Comparison of ENCODE assay signal across 31 cellular contexts in the genomic region with DNA sequence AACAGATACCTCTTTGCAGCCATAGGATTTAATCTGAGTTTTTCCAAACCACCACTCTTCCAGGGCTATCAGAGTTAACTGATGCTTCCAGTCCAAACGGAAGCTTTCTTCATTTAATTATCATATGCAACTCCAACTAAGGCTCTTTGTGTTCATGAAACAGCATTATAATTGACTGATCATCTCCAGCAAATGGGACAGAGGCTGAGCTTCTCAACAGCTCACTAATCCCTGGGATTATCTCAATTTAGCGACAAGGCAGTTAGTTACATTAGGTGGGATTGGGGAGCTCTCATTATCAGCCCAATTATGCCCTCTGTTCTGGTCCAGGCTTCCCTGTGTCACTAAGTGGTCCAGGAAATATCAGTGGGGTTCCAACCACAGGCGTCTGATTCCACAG.
"Had no signal": no experiment of that assay in that cellular context is flagged by ENCODE, and none has a peak within 500 bp of the region (broad histone marks: within the 10 kb centered on the region; RNA-seq: fewer than 3 reads in every experiment).

No MANE protein-coding gene starts in this region.

- H3K27me3 ChIP-seq: pancreas, stomach, testis, thyroid gland, transverse colon, upper lobe of left lung, vagina had no signal

- H3K9me3 ChIP-seq: left lung, pancreas, prostate gland, stomach, testis, thyroid gland, transverse colon, upper lobe of left lung, vagina had no signal

- H3K27ac ChIP-seq: left lung, pancreas, prostate gland, skin epidermis, stomach, testis, transverse colon, upper lobe of left lung, vagina had no signal

- H3K36me3 ChIP-seq: left lung, pancreas, prostate gland, stomach, thyroid gland, transverse colon, upper lobe of left lung, vagina had no signal

- H3K27ac Mint-ChIP-seq: immature natural killer cell; mesothelial cell of epicardium; naive B cell; natural killer cell; nephron progenitor cell; stimulated activated naive B cell treated with anti-CD40 and anti-IgM and Interleukin-4, amounts not matched to agents 10 μg/mL and 1 μg/mL and 100 μg/mL, for 72 hours had no signal

- H3K4me3 ChIP-seq: left lung, lung, pancreas, prostate gland, skin epidermis, stomach, testis, thyroid gland, transverse colon, upper lobe of left lung, vagina had no signal

- H3K36me3 Mint-ChIP-seq: immature natural killer cell; mesothelial cell of epicardium; naive B cell; natural killer cell; stimulated activated naive B cell treated with anti-CD40 and anti-IgM and Interleukin-4, amounts not matched to agents 10 μg/mL and 1 μg/mL and 100 μg/mL, for 72 hours had no signal

- H3K4me1 Mint-ChIP-seq: naive B cell; stimulated activated naive B cell treated with anti-CD40 and anti-IgM and Interleukin-4, amounts not matched to agents 10 μg/mL and 1 μg/mL and 100 μg/mL, for 72 hours had no signal

- DNase-seq: hypothalamus; immature natural killer cell; kidney; left colon; left lung; mesendoderm; naive B cell; natural killer cell; nephron progenitor cell; nucleus accumbens; pancreas; posterior cingulate gyrus; right cardiac atrium; stimulated activated CD4-positive, alpha-beta T cell treated with anti-CD3 and anti-CD28 coated beads, Interleukin-12 subunit alpha, Interleukin-12 subunit beta, amount 100 ng/mL, for 4 hours; stimulated activated CD4-positive, alpha-beta T cell treated with anti-CD3 and anti-CD28 coated beads, Interleukin-15, amount 100 ng/mL, for 24 hours; stimulated activated CD4-positive, alpha-beta T cell treated with anti-CD3 and anti-CD28 coated beads, Interleukin-2, amount 100 ng/mL, for 24 hours; stimulated activated CD4-positive, alpha-beta T cell treated with anti-CD3 and anti-CD28 coated beads, Interleukin-4, amount 100 ng/mL, for 1 hour; stimulated activated naive B cell treated with anti-CD40 and anti-IgM and Interleukin-4, amounts not matched to agents 10 μg/mL and 1 μg/mL and 100 μg/mL, for 72 hours; stimulated activated naive CD8-positive, alpha-beta T cell treated with anti-CD3 and anti-CD28 coated beads, Interleukin-15, Interleukin-2, amounts not matched to agents 100 U/mL and 50 U/mL, for 24 hours; stomach; testis; thyroid gland; transverse colon; upper lobe of left lung had no signal

- H3K9me3 Mint-ChIP-seq: immature natural killer cell; mesothelial cell of epicardium; natural killer cell; nephron progenitor cell; stimulated activated naive B cell treated with anti-CD40 and anti-IgM and Interleukin-4, amounts not matched to agents 10 μg/mL and 1 μg/mL and 100 μg/mL, for 72 hours had no signal

- ATAC-seq: left colon; left lung; natural killer cell; pancreas; right cardiac atrium; sciatic nerve; stimulated activated naive B cell treated with anti-CD40 and anti-IgM and Interleukin-4, amounts not matched to agents 10 μg/mL and 1 μg/mL and 100 μg/mL, for 72 hours; stimulated activated naive CD8-positive, alpha-beta T cell treated with anti-CD3 and anti-CD28 coated beads, Interleukin-15, Interleukin-2, amounts not matched to agents 100 U/mL and 50 U/mL, for 24 hours had no signal

- FAIRE-seq: islet of Langerhans, kidney, pancreas had no signal

- H3K4me1 ChIP-seq: left lung, pancreas, prostate gland, stomach, testis, transverse colon, upper lobe of left lung, vagina had no signal

- H3K4me3 Mint-ChIP-seq: immature natural killer cell; mesothelial cell of epicardium; naive B cell; natural killer cell; nephron progenitor cell; stimulated activated naive B cell treated with anti-CD40 and anti-IgM and Interleukin-4, amounts not matched to agents 10 μg/mL and 1 μg/mL and 100 μg/mL, for 72 hours had no signal
